In the genomic region with DNA sequence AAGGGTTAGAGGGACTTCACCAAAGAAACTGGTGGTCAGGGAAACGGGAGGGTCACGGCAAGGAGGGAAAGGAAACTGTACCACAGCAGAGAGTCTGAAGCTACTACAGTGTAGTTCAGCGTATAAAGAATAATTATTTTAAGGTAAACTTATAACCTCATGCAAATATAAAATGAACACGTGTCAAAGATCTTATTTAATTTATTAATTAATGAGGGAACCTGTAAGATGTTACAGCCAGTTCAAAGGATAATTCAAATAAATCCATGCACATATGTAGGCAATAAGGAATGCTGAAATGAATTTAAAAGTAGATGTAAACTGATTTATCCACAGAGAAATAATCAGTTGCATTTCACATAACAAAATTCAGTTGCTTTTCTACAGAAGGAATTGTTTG, we compare ENCODE assay signal across 27 cellular contexts.
"Had no signal": no experiment of that assay in that cellular context is flagged by ENCODE, and none has a peak within 500 bp of the region (broad histone marks: within the 10 kb centered on the region; RNA-seq: fewer than 3 reads in every experiment).

No MANE protein-coding gene starts in this region.

- H3K36me3 ChIP-seq: stomach, suprapubic skin, thoracic aorta, thyroid gland, tibial artery, tibial nerve, transverse colon, upper lobe of left lung, upper lobe of right lung, uterus, vagina had no signal

- DNase-seq: stimulated activated CD4-positive, alpha-beta T cell treated with anti-CD3 and anti-CD28 coated beads, Interleukin-2, amount 100 ng/mL, for 48 hours; stimulated activated CD4-positive, alpha-beta T cell treated with anti-CD3 and anti-CD28 coated beads, Interleukin-4, amount 100 ng/mL, for 1 hour; stimulated activated CD4-positive, alpha-beta T cell treated with anti-CD3 and anti-CD28 coated beads, Interleukin-4, amount 100 ng/mL, for 24 hours; stimulated activated CD4-positive, alpha-beta T cell treated with anti-CD3 and anti-CD28 coated beads, Interleukin-4, amount 100 ng/mL, for 4 hours; stimulated activated CD8-positive, alpha-beta memory T cell treated with anti-CD3 and anti-CD28 coated beads, Interleukin-4, amount 100 ng/mL, for 48 hours; stimulated activated naive B cell treated with anti-CD40 and anti-IgM and Interleukin-4, amounts not matched to agents 10 μg/mL and 1 μg/mL and 100 μg/mL, for 72 hours; stimulated activated naive CD4-positive, alpha-beta T cell; stimulated activated naive CD4-positive, alpha-beta T cell treated with Interleukin-2 at 50 U/mL for 16 hours; stimulated activated naive CD8-positive, alpha-beta T cell treated with anti-CD3 and anti-CD28 coated beads, Interleukin-15, amount 100 ng/mL, for 72 hours; stimulated activated naive CD8-positive, alpha-beta T cell treated with anti-CD3 and anti-CD28 coated beads, Interleukin-15, Interleukin-2, amounts not matched to agents 100 U/mL and 50 U/mL, for 24 hours; stomach; substantia nigra; testis; thyroid gland; tibial artery; transverse colon; trophoblast cell; upper lobe of left lung; upper lobe of right lung; uterus had no signal

- H3K9me3 ChIP-seq: stomach, suprapubic skin, testis, thoracic aorta, thyroid gland, tibial artery, tibial nerve, transverse colon, upper lobe of left lung, upper lobe of right lung, uterus, vagina had no signal

- H3K4me1 ChIP-seq: stomach, suprapubic skin, testis, thyroid gland, tibial artery, tibial nerve, transverse colon, upper lobe of left lung, upper lobe of right lung, uterus, vagina had no signal

- H3K4me3 ChIP-seq: stomach, suprapubic skin, testis, thoracic aorta, thyroid gland, tibial artery, tibial nerve, transverse colon, upper lobe of left lung, upper lobe of right lung, uterus, vagina had no signal

- H3K27me3 ChIP-seq: stomach, testis, thyroid gland, tibial artery, tibial nerve, transverse colon, upper lobe of left lung, upper lobe of right lung, uterus, vagina had no signal

- FAIRE-seq: urothelium cell line had no signal

- H3K27ac ChIP-seq: stomach, suprapubic skin, testis, thoracic aorta, thyroid gland, tibial artery, tibial nerve, transverse colon, upper lobe of left lung, upper lobe of right lung, uterus, vagina had no signal

- ATAC-seq: stimulated activated effector memory CD8-positive, alpha-beta T cell treated with anti-CD3 and anti-CD28 coated beads, Interleukin-12 subunit alpha, Interleukin-12 subunit beta, amount 100 ng/mL, for 72 hours; stimulated activated memory B cell treated with anti-CD40 and anti-IgM and Interleukin-4, amounts not matched to agents 10 μg/mL and 1 μg/mL and 100 μg/mL, for 72 hours; stimulated activated naive B cell treated with anti-CD40 and anti-IgM and Interleukin-4, amounts not matched to agents 10 μg/mL and 1 μg/mL and 100 μg/mL, for 72 hours; stimulated activated naive CD8-positive, alpha-beta T cell treated with anti-CD3 and anti-CD28 coated beads, Interleukin-15, amount 100 ng/mL, for 72 hours; stimulated activated naive CD8-positive, alpha-beta T cell treated with anti-CD3 and anti-CD28 coated beads, Interleukin-15, Interleukin-2, amounts not matched to agents 100 U/mL and 50 U/mL, for 24 hours; upper lobe of right lung had no signal
